ENCODE assay signal across 8 cellular contexts in genomic region chr19:51338563-51339312, GRCh38. TPM values are rescaled to one million over a fixed set of nuclear protein-coding genes. Genes with fewer than 3 reads are reported as not detected.
DNase-seq lines count a peak whose midpoint lies in the region; ATAC-seq, FAIRE-seq and TF ChIP-seq lines count a peak whose summit lies in the region.

No MANE protein-coding gene starts in this region.

- peak overlapping the region; percentile 76 for H3K4me3 Mint-ChIP-seq in activated CD4-positive, alpha-beta T cell treated with anti-CD3 and anti-CD28 coated beads for 36 hours

- peak; percentile 56 for ATAC-seq in HG02678 (IDR thresholded peaks at IDR 0.05; ENCODE audit: unreplicated experiment)
- peak; percentile 73 for ATAC-seq in activated CD4-positive, alpha-beta T cell treated with anti-CD3 and anti-CD28 coated beads for 36 hours
- peak; percentile 75 for ATAC-seq in left colon

- peaks cover 11% of the 10 kb centered on the region for H3K4me1 Mint-ChIP-seq in activated CD4-positive, alpha-beta T cell treated with anti-CD3 and anti-CD28 coated beads for 36 hours

- intact Hi-C loops in activated CD4-positive, alpha-beta T cell treated with anti-CD3 and anti-CD28 coated beads for 36 hours (cut with DNase I, micrococcal nuclease), result loop anchor here (1.0 to 10.0 kb wide), 17 partner anchors 11 to 534 kb away; partner anchors contain the start of genes CTU1 (in 1 of the 2) and ZNF175 (in 1 of the 2)
- intact Hi-C loops in left colon (cut with DNase I, micrococcal nuclease), result loop anchor here in 1 of 2 donors (5.0 kb wide), 1 partner anchor 109 kb away; no protein-coding TSS in a partner anchor

- CTCF ChIA-PET in activated CD4-positive, alpha-beta T cell treated with anti-CD3 and anti-CD28 coated beads for 36 hours (lab: Charles Lee), result interaction anchor here (0.6 to 3.2 kb wide), 21 partner anchors 11 to 323 kb away, joined by 3 to 26 read pairs (median 4); partner anchors contain the start of genes C19orf84 and NKG7

- DNase-seq in GM12891 (ENCODE audit: insufficient read length, low spot score) (peak; percentile 97), NCI-H2171 treated with DMSO at 0.1 percent for 48 hours (lab: John Stamatoyannopoulos, UW) (peak; percentile 70), choroid plexus epithelial cell (ENCODE audit: low read depth) (peak; percentile 78), left colon (peak; percentile 85 to 94), NCI-H524 treated with DMSO at 0.1 percent for 48 hours (lab: John Stamatoyannopoulos, UW) (no peak)
- DNase-seq in activated CD4-positive, alpha-beta T cell treated with anti-CD3 and anti-CD28 coated beads for 36 hours, result peak; percentile 96
- DNase-seq in stimulated activated CD4-positive, alpha-beta T cell treated with anti-CD3 and anti-CD28 coated beads, Interleukin-1b, Interleukin-23, amount 100 ng/mL, for 24 hours (ENCODE audit: low read depth in 4 of 4, low spot score in 1 of 4), result peak; percentile 75 to 88 (median 82)

- peak; percentile 82 for TF ChIP-seq CTCF in choroid plexus epithelial cell (conservative IDR thresholded peaks at IDR 0.05; ENCODE audit: low read depth, low read length)

- H3K4me3 ChIP-seq in choroid plexus epithelial cell (ENCODE audit: low read depth, low read length), result peak overlapping the region; percentile 76

- POLR2A ChIA-PET in activated CD4-positive, alpha-beta T cell treated with anti-CD3 and anti-CD28 coated beads for 36 hours (lab: Charles Lee), result interaction anchor here (0.9 to 1.0 kb wide), 2 partner anchors 29 to 102 kb away, joined by 3 to 4 read pairs; no protein-coding TSS in a partner anchor

- H3K27me3 Mint-ChIP-seq in activated CD4-positive, alpha-beta T cell treated with anti-CD3 and anti-CD28 coated beads for 36 hours, result no peaks in the 10 kb centered on the region

- no peak for TF ChIP-seq POLR2A in GM12891 (IDR thresholded peaks at IDR 0.05; ENCODE audit: low read depth, low read length)

- FAIRE-seq in GM12891 (lab: Jason Lieb, UNC), result peak; percentile 91

- H3K27ac Mint-ChIP-seq in activated CD4-positive, alpha-beta T cell treated with anti-CD3 and anti-CD28 coated beads for 36 hours, result peak overlapping the region; percentile 91

- H3K9me3 Mint-ChIP-seq in activated CD4-positive, alpha-beta T cell treated with anti-CD3 and anti-CD28 coated beads for 36 hours (ENCODE audit: low read depth), result no peaks in the 10 kb centered on the region

- no peaks in the 10 kb centered on the region for H3K36me3 Mint-ChIP-seq in activated CD4-positive, alpha-beta T cell treated with anti-CD3 and anti-CD28 coated beads for 36 hours (ENCODE audit: low read depth)

TF ChIP-seq in GM12891, 5 proteins besides CTCF, POLR2A, EP300 and RAD21:
- TF ChIP-seq SPI1 (IDR thresholded peaks at IDR 0.05; ENCODE audit: low read depth, low read length), result no peak
TF ChIP-seq in GM12891: peak in this region for 0.

RNA-seq across cellular contexts. Expression of gene VSIG10L, which starts 3.2 kb away (rescaled TPM):
- 0.99 TPM for polyA plus RNA-seq in GM12891 (2012; ENCODE audit: low read depth, missing spikeins)
- total RNA-seq in activated CD4-positive, alpha-beta T cell treated with anti-CD3 and anti-CD28 coated beads for 36 hours, result 1 to 10 TPM; 4.5 to 4.6 TPM
- total RNA-seq in left colon, result 1 to 10 TPM; 1.7 to 2.1 TPM

RNA-seq across cellular contexts. Expression of gene IGLON5, which starts 27.3 kb away (rescaled TPM):
- polyA plus RNA-seq in GM12891 (2012; ENCODE audit: low read depth, missing spikeins), result 0.04 TPM
- under 1 TPM; 0.18 to 0.28 TPM for total RNA-seq in activated CD4-positive, alpha-beta T cell treated with anti-CD3 and anti-CD28 coated beads for 36 hours
- under 1 TPM in 1 of 2 donors, not detected in 1; 0.08 TPM for total RNA-seq in left colon

RNA-seq across cellular contexts. Expression of gene ETFB, which starts 27.4 kb away (rescaled TPM):
- 106 TPM for polyA plus RNA-seq in GM12891 (2012; ENCODE audit: low read depth, missing spikeins)
- total RNA-seq in activated CD4-positive, alpha-beta T cell treated with anti-CD3 and anti-CD28 coated beads for 36 hours, result 100 to 1,000 TPM; 108 to 172 TPM
- total RNA-seq in left colon, result 100 to 1,000 TPM; 147 to 198 TPM

RNA-seq across cellular contexts. Expression of gene CLDND2, which starts 30.1 kb away (rescaled TPM):
- polyA plus RNA-seq in GM12891 (2012; ENCODE audit: low read depth, missing spikeins), result 1.0 TPM
- total RNA-seq in activated CD4-positive, alpha-beta T cell treated with anti-CD3 and anti-CD28 coated beads for 36 hours, result 1 to 10 TPM; 3.2 to 4.9 TPM
- total RNA-seq in left colon, result 1 to 10 TPM; 1.7 to 1.8 TPM

RNA-seq across cellular contexts. Expression of gene NKG7, which starts 33.7 kb away (rescaled TPM):
- polyA plus RNA-seq in GM12891 (2012; ENCODE audit: low read depth, missing spikeins), result 19.4 TPM
- 100 to 1,000 TPM in 1 of 2 experiments, 10 to 100 TPM in 1; 92.1 to 125 TPM for total RNA-seq in activated CD4-positive, alpha-beta T cell treated with anti-CD3 and anti-CD28 coated beads for 36 hours
- total RNA-seq in left colon, result 1 to 10 TPM; 1.5 to 5.0 TPM
